ENCODE assay signal across 1 cellular context in the genomic region with DNA sequence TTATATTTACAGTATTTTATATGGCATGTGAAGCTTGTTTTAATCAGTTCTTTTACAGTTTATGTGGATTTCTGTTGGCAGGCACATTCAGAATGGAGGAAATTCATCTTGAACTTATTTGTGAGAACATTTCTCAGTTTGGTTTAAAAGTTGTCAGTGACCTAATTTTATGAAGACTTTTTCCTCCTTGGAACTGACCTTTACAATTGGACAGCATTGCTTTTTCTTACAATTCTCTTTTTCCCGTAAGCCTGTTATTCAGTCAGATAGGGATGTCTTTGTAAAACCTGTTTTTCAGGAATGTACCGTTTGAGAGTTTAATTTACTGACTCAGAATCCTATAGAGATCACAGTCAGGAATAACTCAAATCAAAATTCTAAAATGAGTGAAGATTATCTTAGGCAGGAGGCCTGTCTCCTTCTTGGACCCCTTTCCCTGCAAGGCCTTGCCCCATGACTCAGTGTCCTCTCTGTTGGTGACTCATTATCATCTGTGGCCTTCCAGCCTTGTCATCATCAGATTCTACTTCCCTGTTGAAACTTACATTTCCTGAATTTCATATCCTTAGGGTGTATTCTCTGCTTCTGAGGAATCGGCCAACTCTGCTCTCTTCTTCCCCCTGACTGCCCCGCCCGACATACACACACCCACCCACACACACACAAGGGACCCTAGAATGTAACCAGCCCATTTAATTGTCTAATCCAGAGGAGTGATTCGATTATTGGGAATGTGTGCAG.
TF ChIP-seq lines count a peak whose summit lies in the region.

No MANE protein-coding gene starts in this region.

TF ChIP-seq in K562, 482 proteins besides CTCF, POLR2A, EP300 and RAD21 (continued from another document):
- TF ChIP-seq, protein P1, sequence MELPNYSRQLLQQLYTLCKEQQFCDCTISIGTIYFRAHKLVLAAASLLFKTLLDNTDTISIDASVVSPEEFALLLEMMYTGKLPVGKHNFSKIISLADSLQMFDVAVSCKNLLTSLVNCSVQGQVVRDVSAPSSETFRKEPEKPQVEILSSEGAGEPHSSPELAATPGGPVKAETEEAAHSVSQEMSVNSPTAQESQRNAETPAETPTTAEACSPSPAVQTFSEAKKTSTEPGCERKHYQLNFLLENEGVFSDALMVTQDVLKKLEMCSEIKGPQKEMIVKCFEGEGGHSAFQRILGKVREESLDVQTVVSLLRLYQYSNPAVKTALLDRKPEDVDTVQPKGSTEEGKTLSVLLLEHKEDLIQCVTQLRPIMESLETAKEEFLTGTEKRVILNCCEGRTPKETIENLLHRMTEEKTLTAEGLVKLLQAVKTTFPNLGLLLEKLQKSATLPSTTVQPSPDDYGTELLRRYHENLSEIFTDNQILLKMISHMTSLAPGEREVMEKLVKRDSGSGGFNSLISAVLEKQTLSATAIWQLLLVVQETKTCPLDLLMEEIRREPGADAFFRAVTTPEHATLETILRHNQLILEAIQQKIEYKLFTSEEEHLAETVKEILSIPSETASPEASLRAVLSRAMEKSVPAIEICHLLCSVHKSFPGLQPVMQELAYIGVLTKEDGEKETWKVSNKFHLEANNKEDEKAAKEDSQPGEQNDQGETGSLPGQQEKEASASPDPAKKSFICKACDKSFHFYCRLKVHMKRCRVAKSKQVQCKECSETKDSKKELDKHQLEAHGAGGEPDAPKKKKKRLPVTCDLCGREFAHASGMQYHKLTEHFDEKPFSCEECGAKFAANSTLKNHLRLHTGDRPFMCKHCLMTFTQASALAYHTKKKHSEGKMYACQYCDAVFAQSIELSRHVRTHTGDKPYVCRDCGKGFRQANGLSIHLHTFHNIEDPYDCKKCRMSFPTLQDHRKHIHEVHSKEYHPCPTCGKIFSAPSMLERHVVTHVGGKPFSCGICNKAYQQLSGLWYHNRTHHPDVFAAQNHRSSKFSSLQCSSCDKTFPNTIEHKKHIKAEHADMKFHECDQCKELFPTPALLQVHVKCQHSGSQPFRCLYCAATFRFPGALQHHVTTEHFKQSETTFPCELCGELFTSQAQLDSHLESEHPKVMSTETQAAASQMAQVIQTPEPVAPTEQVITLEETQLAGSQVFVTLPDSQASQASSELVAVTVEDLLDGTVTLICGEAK (IDR thresholded peaks at IDR 0.05) = no peak
- TF ChIP-seq, protein P1 (CRISPR knock-in tag; IDR thresholded peaks at IDR 0.05) = no peak
- TF ChIP-seq ARID1B (IDR thresholded peaks at IDR 0.05) (peak; percentile 28; the same call in 1 of the 2 replicates), JUN (IDR thresholded peaks at IDR 0.05; ENCODE audit: borderline replicate concordance, low read depth, low read length) (peak; percentile 79), JUN (CRISPR knock-in tag; IDR thresholded peaks at IDR 0.05; ENCODE audit: borderline replicate concordance) (no peak), SMARCA4 (IDR thresholded peaks at IDR 0.05) (0 out of 2 replicates have a peak, but pooled peaks have one; percentile 21), FOS (IDR thresholded peaks at IDR 0.05; ENCODE audit: extremely low read depth, insufficient read length) (peak; percentile 28), FOSL1 (tag; conservative IDR thresholded peaks at IDR 0.05) (peak; percentile 95), ZNF134 (CRISPR knock-in tag; conservative IDR thresholded peaks at IDR 0.05) (no peak)
- TF ChIP-seq, protein P2, sequence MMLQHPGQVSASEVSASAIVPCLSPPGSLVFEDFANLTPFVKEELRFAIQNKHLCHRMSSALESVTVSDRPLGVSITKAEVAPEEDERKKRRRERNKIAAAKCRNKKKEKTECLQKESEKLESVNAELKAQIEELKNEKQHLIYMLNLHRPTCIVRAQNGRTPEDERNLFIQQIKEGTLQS (IDR thresholded peaks at IDR 0.05) = peak; percentile 84
- TF ChIP-seq, protein P2 (CRISPR knock-in tag; conservative IDR thresholded peaks at IDR 0.05) = no peak
